In the genomic region with DNA sequence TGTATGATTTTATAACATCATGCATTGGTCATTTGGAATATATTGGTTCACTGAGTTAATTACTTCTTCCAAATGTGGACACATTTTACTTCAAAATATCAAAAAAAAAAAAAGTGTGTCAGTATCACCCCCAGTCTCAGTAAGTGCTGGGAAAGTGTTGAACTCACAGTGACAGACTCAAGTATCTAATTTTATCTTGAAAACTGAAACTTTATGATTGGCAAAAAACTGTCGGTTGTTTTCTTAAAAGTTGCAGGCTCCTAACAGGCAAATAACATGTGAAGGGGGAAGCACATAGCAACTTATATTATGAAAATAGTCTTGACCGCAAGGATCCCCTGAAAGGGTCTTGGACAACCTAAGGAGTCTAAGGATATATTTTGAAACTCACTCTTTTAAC, we compare ENCODE assay signal across 5 cellular contexts.
"Had no signal": no experiment of that assay in that cellular context is flagged by ENCODE, and none has a peak within 500 bp of the region (broad histone marks: within the 10 kb centered on the region; RNA-seq: fewer than 3 reads in every experiment).

No MANE protein-coding gene starts in this region.

- H3K9me3 Mint-ChIP-seq: GM23338, H9 had no signal

- H3K4me1 Mint-ChIP-seq: GM23338 had no signal

- ATAC-seq: GM23338, K562 had no signal

- H3K4me3 Mint-ChIP-seq: GM23338, H9 had no signal

- DNase-seq: H9, HCEC 1CT, IMR-90 had no signal

- H3K27ac Mint-ChIP-seq: GM23338, H9 had no signal
